1 cellular context compared by ENCODE assay signal in the genomic region with DNA sequence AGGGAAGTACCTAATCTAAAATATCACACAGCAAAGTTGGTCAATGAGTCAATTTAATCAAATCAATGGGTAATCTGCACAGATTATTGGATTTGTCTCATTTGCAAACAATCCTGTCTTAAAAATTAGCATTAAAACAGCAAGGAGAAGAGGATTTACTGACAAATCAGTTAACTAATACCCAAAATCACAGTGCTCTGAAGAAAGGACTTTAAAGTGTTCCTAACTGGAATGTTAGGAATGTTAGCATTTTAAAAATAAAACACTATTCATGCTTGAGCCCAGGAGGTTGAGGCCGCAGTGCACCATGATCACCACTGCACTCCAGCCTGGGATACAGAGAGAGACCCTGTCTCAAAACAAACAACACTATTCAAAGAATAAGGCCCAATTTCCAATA.
TF ChIP-seq lines count a peak whose summit lies in the region.

No MANE protein-coding gene starts in this region.

TF ChIP-seq in IMR-90, 13 proteins besides CTCF, POLR2A, EP300 and RAD21 (continued from another document):
- no peak for TF ChIP-seq SMC3 (IDR thresholded peaks at IDR 0.05; ENCODE audit: low read depth, low read length)
- no peak for TF ChIP-seq BHLHE40 (IDR thresholded peaks at IDR 0.05; ENCODE audit: low read depth, low read length)
- TF ChIP-seq MAFK (IDR thresholded peaks at IDR 0.05; ENCODE audit: low read depth, low read length): no peak
- no peak for TF ChIP-seq FOS (IDR thresholded peaks at IDR 0.05; ENCODE audit: low read depth, low read length)
- TF ChIP-seq CEBPB (IDR thresholded peaks at IDR 0.05; ENCODE audit: low read depth, low read length): no peak
- TF ChIP-seq RCOR1 (IDR thresholded peaks at IDR 0.05; ENCODE audit: insufficient replicate concordance, low read length): no peak
